Comparison of ENCODE assay signal across 8 cellular contexts in genomic region chr6:159169193-159169555, GRCh38. TPM values are rescaled to one million over a fixed set of nuclear protein-coding genes. Genes with fewer than 3 reads are reported as not detected.
DNase-seq lines count a peak whose midpoint lies in the region; ATAC-seq and TF ChIP-seq lines count a peak whose summit lies in the region.

TSS of gene FNDC1 (plus strand) at chr6:159169400. CDS start at chr6:159169597, 197 bp downstream.

- in situ Hi-C loops in KBM-7 (cut with MboI; ENCODE audit: low pct_unique_long_range_greater_than_20kb, low sequenced_read_pairs): no loop called here

- H3K27me3 ChIP-seq in heart right ventricle: peaks cover 0 to 95% (median 81%) of the 10 kb centered on the region in 7 donors

- peak within 1 kb of the TSS in 3 of 10 donors; percentile 13 to 36 (median 31) for H3K27ac ChIP-seq in heart right ventricle

- TF ChIP-seq CTCF in heart right ventricle (IDR thresholded peaks at IDR 0.05): peak in 3 of 9 donors; percentile 21 to 57 (median 32)

- intact Hi-C loops in heart right ventricle (cut with DNase I): no loop called here

- 1% methylated on average over 43 to 59 of the region's 59 CpGs for WGBS in heart right ventricle, 2 donors

- no peaks in the 10 kb centered on the region for H3K9me3 ChIP-seq in heart right ventricle

- peaks cover 4% of the 10 kb centered on the region for H3K4me1 Mint-ChIP-seq in activated T-helper 17 cell treated with anti-CD3 and anti-CD28 coated beads, Interleukin-2, amount 50 U/mL, for 72 hours

- H3K27ac Mint-ChIP-seq in activated T-helper 17 cell treated with anti-CD3 and anti-CD28 coated beads, Interleukin-2, amount 50 U/mL, for 72 hours: no peak within 1 kb of the TSS

- peak; percentile 6 for DNase-seq in SKM-1 treated with dmso at 0.1 percent for 144 hours (lab: John Stamatoyannopoulos, UW; ENCODE audit: unreplicated experiment)
- no peak for DNase-seq in SKM-1 (lab: John Stamatoyannopoulos, UW; ENCODE audit: unreplicated experiment)
- DNase-seq in KBM-7: peak; percentile 14
- peak in 1 of 2 donors; percentile 47 for DNase-seq in heart right ventricle
- no peak for DNase-seq in skeletal muscle cell (ENCODE audit: low read depth)
- no peak for DNase-seq in foreskin melanocyte

- H3K4me3 ChIP-seq in heart right ventricle: peak within 1 kb of the TSS in 9 of 10 donors; percentile 33 to 51 (median 49)
- peak within 1 kb of the TSS; percentile 41 for H3K4me3 ChIP-seq in skeletal muscle cell (ENCODE audit: low read depth, low read length)

- peak; percentile 89 for ATAC-seq in activated T-helper 17 cell treated with anti-CD3 and anti-CD28 coated beads, Interleukin-2, amount 50 U/mL, for 72 hours (replicated peaks)
- ATAC-seq in heart right ventricle (peak in 7 of 8 donors; percentile 4 to 82 (median 66)), GM21528 (IDR thresholded peaks at IDR 0.05; ENCODE audit: low FRiP score, unreplicated experiment) (no peak)

- peaks cover 57% of the 10 kb centered on the region for H3K27me3 Mint-ChIP-seq in activated T-helper 17 cell treated with anti-CD3 and anti-CD28 coated beads, Interleukin-2, amount 50 U/mL, for 72 hours

- peak within 1 kb of the TSS; percentile 74 for H3K4me3 Mint-ChIP-seq in activated T-helper 17 cell treated with anti-CD3 and anti-CD28 coated beads, Interleukin-2, amount 50 U/mL, for 72 hours

- no peaks in the 10 kb centered on the region for H3K9me3 Mint-ChIP-seq in activated T-helper 17 cell treated with anti-CD3 and anti-CD28 coated beads, Interleukin-2, amount 50 U/mL, for 72 hours

- H3K36me3 Mint-ChIP-seq in activated T-helper 17 cell treated with anti-CD3 and anti-CD28 coated beads, Interleukin-2, amount 50 U/mL, for 72 hours (ENCODE audit: low read depth): no peaks in the 10 kb centered on the region

- H3K36me3 ChIP-seq in heart right ventricle: no peaks in the 10 kb centered on the region

- H3K4me1 ChIP-seq in heart right ventricle: peaks cover 0 to 29% (median 18%) of the 10 kb centered on the region in 9 donors

RNA-seq across cellular contexts. Expression of gene FNDC1, which starts in this region (rescaled TPM):
- not detected for total RNA-seq in activated T-helper 17 cell treated with anti-CD3 and anti-CD28 coated beads, Interleukin-2, amount 50 U/mL, for 72 hours
- total RNA-seq in heart right ventricle: 1 to 10 TPM in 7 of 10 donors, under 1 TPM in 3; 0.44 to 6.2 (median 2.9) TPM
- polyA plus RNA-seq in heart right ventricle: under 1 TPM; 0.07 to 0.20 TPM

Comparison
In these comparisons a context has a peak if more than half of its experiments do, and no peak if none do; other contexts are left out.
1. DNase-seq: peak in SKM-1 treated with dmso at 0.1 percent for 144 hours (single experiment) and KBM-7 (single experiment); none in SKM-1 (single experiment), skeletal muscle cell (single experiment) and foreskin melanocyte (single experiment).
2. Peak in ATAC-seq in activated T-helper 17 cell treated with anti-CD3 and anti-CD28 coated beads, Interleukin-2, amount 50 U/mL, for 72 hours; RNA of the gene not detected or under 1 TPM.